ENCODE assay signal across 26 cellular contexts in the genomic region with DNA sequence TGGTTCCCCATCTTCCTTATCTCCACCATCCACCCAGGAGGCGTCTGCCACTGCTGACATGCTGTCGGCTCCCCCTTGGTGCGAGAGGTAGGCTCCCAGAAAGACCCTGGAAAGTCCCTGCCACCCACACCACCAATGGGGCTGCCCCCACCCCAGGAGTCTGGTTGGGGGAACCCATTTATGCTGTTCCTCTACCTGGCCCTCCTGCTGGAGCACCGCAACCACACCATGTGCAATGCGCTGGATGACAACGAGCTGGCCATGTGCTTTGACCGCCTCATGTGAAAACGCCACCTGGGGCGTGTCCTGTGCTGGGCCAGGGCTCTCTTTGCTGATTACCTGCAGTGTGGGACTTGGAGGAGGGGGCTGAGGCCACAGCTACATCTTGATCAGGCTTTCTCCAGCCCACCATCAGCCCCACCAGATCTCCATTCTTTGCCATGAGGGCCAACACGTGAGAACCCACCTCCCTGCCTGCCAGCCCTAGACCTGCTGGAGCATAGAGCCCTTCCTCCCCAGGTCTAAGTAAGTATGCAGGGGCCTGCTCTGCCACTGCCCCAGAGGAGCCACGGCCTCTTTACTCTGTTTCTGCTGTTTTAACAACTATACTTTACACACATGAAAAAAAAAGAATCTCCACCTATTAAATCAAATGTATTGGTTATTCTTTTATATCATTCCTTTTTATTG. TPM values are rescaled to one million over a fixed set of nuclear protein-coding genes. Genes with fewer than 3 reads are reported as not detected.
DNase-seq lines count a peak whose midpoint lies in the region; ATAC-seq and TF ChIP-seq lines count a peak whose summit lies in the region.
"Had no signal": no experiment of that assay in that cellular context is flagged by ENCODE, and none has a peak within 500 bp of the region (broad histone marks: within the 10 kb centered on the region; RNA-seq: fewer than 3 reads in every experiment).

No MANE protein-coding gene starts in this region.

- TF ChIP-seq CTCF in heart right ventricle (IDR thresholded peaks at IDR 0.05) (no peak), colonic mucosa (IDR thresholded peaks at IDR 0.05) (no peak), suprapubic skin (IDR thresholded peaks at IDR 0.05) (no peak), neural progenitor cell (IDR thresholded peaks at IDR 0.05) (no peak)

- H3K27ac Mint-ChIP-seq in neural progenitor cell: no peak overlapping the region
- H3K27ac Mint-ChIP-seq: activated T-cell treated with anti-CD3 and anti-CD28 coated beads, Interleukin-2, amount 50 U/mL, for 24 hours; natural killer cell treated with Interleukin-12 subunit alpha and Interleukin-12 subunit beta and Interleukin-15 and Interleukin-18, amount 100 ng/mL, for 72 hours had no signal

- H2AFZ ChIP-seq in neural progenitor cell (replicated peaks): no peak overlapping the region

- H3F3A ChIP-seq in neural progenitor cell (ENCODE audit: low read depth): no peaks in the 10 kb centered on the region

- no peaks in the 10 kb centered on the region for H3K9me3 ChIP-seq in heart right ventricle
- H3K9me3 ChIP-seq in colonic mucosa: no peaks in the 10 kb centered on the region
- H3K9me3 ChIP-seq in suprapubic skin: no peaks in the 10 kb centered on the region
- H3K9me3 ChIP-seq in neural progenitor cell (ENCODE audit: low read depth): no peaks in the 10 kb centered on the region
- H3K9me3 ChIP-seq: breast epithelium, esophagus muscularis mucosa, psoas muscle, upper lobe of left lung had no signal

- H3K4me3 ChIP-seq in heart right ventricle (no peak overlapping the region), colonic mucosa (no peak overlapping the region), suprapubic skin (no peak overlapping the region), neural progenitor cell (no peak overlapping the region)
- H3K4me3 ChIP-seq: breast epithelium, esophagus muscularis mucosa, psoas muscle, upper lobe of left lung had no signal

- no peaks in the 10 kb centered on the region for H3K9me3 Mint-ChIP-seq in neural progenitor cell
- H3K9me3 Mint-ChIP-seq: activated T-cell treated with anti-CD3 and anti-CD28 coated beads, Interleukin-2, amount 50 U/mL, for 24 hours; natural killer cell treated with Interleukin-12 subunit alpha and Interleukin-12 subunit beta and Interleukin-15 and Interleukin-18, amount 100 ng/mL, for 72 hours had no signal

- peaks cover 15% of the 10 kb centered on the region for H3K27me3 Mint-ChIP-seq in neural progenitor cell (ENCODE audit: insufficient read depth, low read depth)

- DNase-seq in cardiac septum (ENCODE audit: low spot score) (peak; percentile 68), heart right ventricle (no peak), colonic mucosa (peak; percentile 14), suprapubic skin (ENCODE audit: low spot score in 2 of 2) (peak; percentile 58 to 70), neural progenitor cell (ENCODE audit: low spot score) (no peak), GM03348 (ENCODE audit: low spot score) (no peak)
- DNase-seq: activated CD4-positive, alpha-beta T cell treated with anti-CD3 and anti-CD28 coated beads, Interleukin-2, amount 50 U/mL, for 4 hours; activated T-cell treated with anti-CD3 and anti-CD28 coated beads, Interleukin-2, amount 50 U/mL, for 24 hours; DMS153; Kasumi-1; NCI-H1105 treated with DMSO at 0.1 percent for 48 hours; NCI-H2107; NCI-H774; stimulated activated CD4-positive, alpha-beta T cell treated with anti-CD3 and anti-CD28 coated beads, Interleukin-12 subunit alpha, Interleukin-12 subunit beta, amount 100 ng/mL, for 4 hours; stimulated activated naive CD4-positive, alpha-beta T cell had no signal

- H3K36me3 ChIP-seq in heart right ventricle (no peaks in the 10 kb centered on the region), colonic mucosa (no peaks in the 10 kb centered on the region), suprapubic skin (no peaks in the 10 kb centered on the region), neural progenitor cell (no peaks in the 10 kb centered on the region)
- H3K36me3 ChIP-seq: breast epithelium, esophagus muscularis mucosa, upper lobe of left lung had no signal

- TF ChIP-seq EP300 in suprapubic skin (IDR thresholded peaks at IDR 0.05): no peak

- H4K20me1 ChIP-seq in neural progenitor cell (ENCODE audit: low read depth): no peaks in the 10 kb centered on the region

- no peak for ATAC-seq in heart right ventricle
- peak; percentile 50 for ATAC-seq in HG02885 (IDR thresholded peaks at IDR 0.05; ENCODE audit: poor library complexity, unreplicated experiment)
- no peak for ATAC-seq in GM18870 (IDR thresholded peaks at IDR 0.05; ENCODE audit: unreplicated experiment)
- ATAC-seq: natural killer cell treated with Interleukin-12 subunit alpha and Interleukin-12 subunit beta and Interleukin-15 and Interleukin-18, amount 100 ng/mL, for 72 hours; Panc1; psoas muscle had no signal

- WGBS in heart right ventricle, 2 donors: 91 to 92% methylated on average over 11 of the region's 11 CpGs
- WGBS in suprapubic skin: 90% methylated on average over 7 of the region's 11 CpGs

- no peak overlapping the region for H3K4me3 Mint-ChIP-seq in neural progenitor cell
- H3K4me3 Mint-ChIP-seq: activated T-cell treated with anti-CD3 and anti-CD28 coated beads, Interleukin-2, amount 50 U/mL, for 24 hours; natural killer cell treated with Interleukin-12 subunit alpha and Interleukin-12 subunit beta and Interleukin-15 and Interleukin-18, amount 100 ng/mL, for 72 hours had no signal

- H3K4me1 ChIP-seq in heart right ventricle (peaks cover 0 to 15% (median 6%) of the 10 kb centered on the region in 9 donors), colonic mucosa (no peaks in the 10 kb centered on the region), suprapubic skin (peaks cover 30% of the 10 kb centered on the region), neural progenitor cell (peaks cover 3% of the 10 kb centered on the region)
- H3K4me1 ChIP-seq: breast epithelium had no signal

- no peaks in the 10 kb centered on the region for H3K36me3 Mint-ChIP-seq in neural progenitor cell
- H3K36me3 Mint-ChIP-seq: natural killer cell treated with Interleukin-12 subunit alpha and Interleukin-12 subunit beta and Interleukin-15 and Interleukin-18, amount 100 ng/mL, for 72 hours had no signal

- H3K27ac ChIP-seq in heart right ventricle (no peak overlapping the region), colonic mucosa (no peak overlapping the region), suprapubic skin (no peak overlapping the region), neural progenitor cell (no peak overlapping the region)
- H3K27ac ChIP-seq: breast epithelium, C4-2B, esophagus muscularis mucosa, psoas muscle, upper lobe of left lung had no signal

- H3K4me1 Mint-ChIP-seq in neural progenitor cell: no peaks in the 10 kb centered on the region

- no peaks in the 10 kb centered on the region for H3K79me2 ChIP-seq in neural progenitor cell (ENCODE audit: low read depth)

- H3K4me2 ChIP-seq in neural progenitor cell: no peak overlapping the region

- peaks cover 0 to 4% (median 0%) of the 10 kb centered on the region in 7 donors for H3K27me3 ChIP-seq in heart right ventricle
- H3K27me3 ChIP-seq in colonic mucosa: no peaks in the 10 kb centered on the region
- H3K27me3 ChIP-seq in suprapubic skin: no peaks in the 10 kb centered on the region
- no peaks in the 10 kb centered on the region for H3K27me3 ChIP-seq in neural progenitor cell
- H3K27me3 ChIP-seq: breast epithelium, esophagus muscularis mucosa, upper lobe of left lung had no signal

- H3K9ac ChIP-seq in colonic mucosa (ENCODE audit: low read depth in 2 of 2, low read length in 2 of 2): no peak overlapping the region
- no peak overlapping the region for H3K9ac ChIP-seq in neural progenitor cell

- intact Hi-C loops in cardiac septum (cut with DNase I): no loop called here
- intact Hi-C loops in heart right ventricle (cut with DNase I): loop anchor here in 2 of 10 donors (10.0 kb wide), 2 partner anchors 51 to 111 kb away; partner anchors contain the start of gene ALDH3A2 (in 1 of the 2)
- intact Hi-C loops in colonic mucosa (cut with DNase I): loop anchor here (10.0 kb wide), 1 partner anchor 101 kb away; no protein-coding TSS in a partner anchor

- TF ChIP-seq POLR2A in suprapubic skin (IDR thresholded peaks at IDR 0.05): no peak

RNA-seq across cellular contexts. Expression of gene ALDH3A1, which starts 7.9 kb away (rescaled TPM):
- total RNA-seq in cardiac septum (0.24 TPM), heart right ventricle (1 to 10 TPM in 1 of 10 donors, under 1 TPM in 2, not detected in 7; 0.41 to 1.5 (median 0.48) TPM), colonic mucosa (1 to 10 TPM; 3.7 to 6.6 TPM), suprapubic skin (100 to 1,000 TPM in 2 of 4 donors, 10 to 100 TPM in 2; 41.7 to 128 (median 83.9) TPM), neural progenitor cell (ENCODE audit: low replicate concordance) (1.4 TPM in 1 of 2 replicates, not detected in the other)
- polyA plus RNA-seq in heart right ventricle: under 1 TPM in 1 of 2 donors, not detected in 1; 0.12 TPM
- total RNA-seq: glomerular endothelial cell; natural killer cell treated with Interleukin-12 subunit alpha and Interleukin-12 subunit beta and Interleukin-15 and Interleukin-18, amount 100 ng/mL, for 72 hours had no signal

RNA-seq across cellular contexts. Expression of gene SLC47A2, which starts 39.6 kb away (rescaled TPM):
- total RNA-seq in cardiac septum (not detected), heart right ventricle (under 1 TPM in 1 of 10 donors, not detected in 9; 0.21 TPM), colonic mucosa (under 1 TPM; 0.16 to 0.25 TPM), suprapubic skin (1 to 10 TPM in 2 of 4 donors, under 1 TPM in 1, not detected in 1; 0.96 to 7.9 (median 2.5) TPM), neural progenitor cell (ENCODE audit: low replicate concordance) (0.39 and 0.43 TPM in 2 replicates)
- polyA plus RNA-seq in heart right ventricle: not detected
- total RNA-seq: esophagus muscularis mucosa; glomerular endothelial cell; liver; natural killer cell treated with Interleukin-12 subunit alpha and Interleukin-12 subunit beta and Interleukin-15 and Interleukin-18, amount 100 ng/mL, for 72 hours had no signal

Comparison
In these comparisons a context has a peak if more than half of its experiments do, and no peak if none do; other contexts are left out.
1. DNase-seq: peak in cardiac septum (single experiment), colonic mucosa (single experiment) and suprapubic skin (2 of 2); none in heart right ventricle (0 of 2), neural progenitor cell (single experiment) and GM03348 (single experiment).
2. RNA of gene ALDH3A1, which starts 7.9 kb away (total RNA-seq): 41.7 to 128 TPM in suprapubic skin; 3.7 to 6.6 TPM in colonic mucosa, 0.24 TPM in cardiac septum (single experiment), 0.41 to 1.5 TPM in heart right ventricle and 1.4 TPM in neural progenitor cell; every median in the first group is over 4 times any median in the second.